Comparison of ENCODE assay signal across 1 cellular context in the genomic region with DNA sequence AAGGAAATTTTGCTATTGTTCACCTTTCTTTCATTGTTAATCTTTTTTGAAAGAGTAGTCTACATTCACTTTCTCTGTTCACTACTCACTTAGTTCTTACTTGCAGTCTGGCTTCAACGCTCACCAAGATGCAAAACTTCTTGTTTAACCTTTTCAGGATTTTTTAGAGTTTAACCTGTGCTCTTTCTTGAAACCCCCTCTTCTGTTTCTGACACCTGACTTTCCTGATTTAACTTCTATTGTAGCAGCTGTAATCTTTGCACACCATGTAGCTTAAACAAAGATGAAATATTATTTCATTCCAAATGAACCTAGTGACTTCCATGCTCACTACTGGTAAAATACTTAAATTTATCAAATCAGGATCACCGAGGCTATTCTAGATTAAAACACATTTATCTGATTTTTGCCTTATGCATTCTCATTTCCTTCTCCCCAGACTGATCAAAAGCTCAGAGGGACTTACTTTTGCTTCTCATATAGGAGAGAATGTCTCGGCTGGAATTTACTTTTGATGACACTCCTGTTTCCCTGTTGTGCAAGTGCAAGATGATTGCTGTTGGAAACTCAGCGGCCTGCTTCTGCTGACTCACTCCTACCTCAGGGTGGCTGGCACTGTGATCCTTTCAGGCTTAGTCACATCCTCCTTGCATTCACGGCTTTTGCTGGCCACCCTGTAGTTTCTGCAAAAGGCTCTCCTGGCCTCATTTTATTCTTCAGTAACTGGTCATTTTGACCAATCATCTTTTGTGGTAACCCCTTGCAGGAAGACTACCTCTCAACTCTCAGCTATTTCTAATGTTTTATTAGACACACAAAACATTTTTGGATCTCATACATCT.
TF ChIP-seq lines count a peak whose summit lies in the region.

No MANE protein-coding gene starts in this region.

TF ChIP-seq in IMR-90, 13 proteins besides CTCF, POLR2A, EP300 and RAD21 (continued from another document):
- TF ChIP-seq USF2 (IDR thresholded peaks at IDR 0.05; ENCODE audit: low read depth, low read length) (no peak), MAZ (IDR thresholded peaks at IDR 0.05; ENCODE audit: borderline replicate concordance, low read depth, low read length) (peak; percentile 19; the same call in 1 of the 2 replicates), CEBPB (IDR thresholded peaks at IDR 0.05; ENCODE audit: low read depth, low read length) (peak; percentile 99)
